1 cellular context compared by ENCODE assay signal in genomic region chr11:16001899-16002426, GRCh38.
TF ChIP-seq lines count a peak whose summit lies in the region.

No MANE protein-coding gene starts in this region.

TF ChIP-seq in GM23338, 12 proteins besides CTCF, POLR2A, EP300 and RAD21 (continued from another document):
- no peak for TF ChIP-seq ETS1 (IDR thresholded peaks at IDR 0.05)
- TF ChIP-seq, protein P1, sequence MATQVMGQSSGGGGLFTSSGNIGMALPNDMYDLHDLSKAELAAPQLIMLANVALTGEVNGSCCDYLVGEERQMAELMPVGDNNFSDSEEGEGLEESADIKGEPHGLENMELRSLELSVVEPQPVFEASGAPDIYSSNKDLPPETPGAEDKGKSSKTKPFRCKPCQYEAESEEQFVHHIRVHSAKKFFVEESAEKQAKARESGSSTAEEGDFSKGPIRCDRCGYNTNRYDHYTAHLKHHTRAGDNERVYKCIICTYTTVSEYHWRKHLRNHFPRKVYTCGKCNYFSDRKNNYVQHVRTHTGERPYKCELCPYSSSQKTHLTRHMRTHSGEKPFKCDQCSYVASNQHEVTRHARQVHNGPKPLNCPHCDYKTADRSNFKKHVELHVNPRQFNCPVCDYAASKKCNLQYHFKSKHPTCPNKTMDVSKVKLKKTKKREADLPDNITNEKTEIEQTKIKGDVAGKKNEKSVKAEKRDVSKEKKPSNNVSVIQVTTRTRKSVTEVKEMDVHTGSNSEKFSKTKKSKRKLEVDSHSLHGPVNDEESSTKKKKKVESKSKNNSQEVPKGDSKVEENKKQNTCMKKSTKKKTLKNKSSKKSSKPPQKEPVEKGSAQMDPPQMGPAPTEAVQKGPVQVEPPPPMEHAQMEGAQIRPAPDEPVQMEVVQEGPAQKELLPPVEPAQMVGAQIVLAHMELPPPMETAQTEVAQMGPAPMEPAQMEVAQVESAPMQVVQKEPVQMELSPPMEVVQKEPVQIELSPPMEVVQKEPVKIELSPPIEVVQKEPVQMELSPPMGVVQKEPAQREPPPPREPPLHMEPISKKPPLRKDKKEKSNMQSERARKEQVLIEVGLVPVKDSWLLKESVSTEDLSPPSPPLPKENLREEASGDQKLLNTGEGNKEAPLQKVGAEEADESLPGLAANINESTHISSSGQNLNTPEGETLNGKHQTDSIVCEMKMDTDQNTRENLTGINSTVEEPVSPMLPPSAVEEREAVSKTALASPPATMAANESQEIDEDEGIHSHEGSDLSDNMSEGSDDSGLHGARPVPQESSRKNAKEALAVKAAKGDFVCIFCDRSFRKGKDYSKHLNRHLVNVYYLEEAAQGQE (IDR thresholded peaks at IDR 0.05; ENCODE audit: unreplicated experiment), result no peak
- no peak for TF ChIP-seq JUNB (IDR thresholded peaks at IDR 0.05; ENCODE audit: unreplicated experiment)
